19 cellular contexts compared by ENCODE assay signal in the genomic region with DNA sequence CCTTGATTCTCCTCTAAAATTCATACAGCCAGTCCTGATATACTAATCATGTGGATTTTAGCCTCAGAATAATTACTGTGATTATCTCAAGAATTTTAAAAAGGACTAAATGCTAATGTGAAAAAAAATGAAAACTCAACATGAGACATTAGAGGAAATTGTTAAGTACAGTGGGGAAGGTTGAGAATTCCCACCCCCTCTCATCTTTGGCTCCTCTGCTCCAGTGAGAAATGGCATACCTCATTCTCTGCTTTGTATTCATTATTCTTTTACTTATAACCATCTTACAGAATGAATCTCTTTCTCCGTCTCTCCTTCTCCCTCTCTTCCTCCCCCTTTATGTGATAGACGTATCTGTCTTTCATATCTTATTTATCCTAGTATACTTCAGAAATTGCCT.
DNase-seq lines count a peak whose midpoint lies in the region; ATAC-seq, FAIRE-seq and TF ChIP-seq lines count a peak whose summit lies in the region.
"Had no signal": no experiment of that assay in that cellular context is flagged by ENCODE, and none has a peak within 500 bp of the region (broad histone marks: within the 10 kb centered on the region; RNA-seq: fewer than 3 reads in every experiment).

No MANE protein-coding gene starts in this region.

- POLR2A ChIA-PET in IMR-90 (lab: Charles Lee; ENCODE audit: unreplicated experiment) = no interaction called here

- H3K9me1 ChIP-seq in IMR-90 (ENCODE audit: insufficient read depth, low read length) = no peaks in the 10 kb centered on the region; the same call in 1 of the 2 replicates

- H3K27me3 Mint-ChIP-seq in astrocyte (ENCODE audit: low read depth, unreplicated experiment) = no peaks in the 10 kb centered on the region
- H3K27me3 Mint-ChIP-seq in endothelial cell (ENCODE audit: unreplicated experiment) = peaks cover 1% of the 10 kb centered on the region
- H3K27me3 Mint-ChIP-seq in GM23338 (ENCODE audit: insufficient read depth, low read depth, poor library complexity) = no peaks in the 10 kb centered on the region

- no peak overlapping the region for H2BK20ac ChIP-seq in IMR-90 (ENCODE audit: low read depth, low read length)

- WGBS in IMR-90 (ENCODE audit: extremely low coverage in 2 of 2, insufficient read length in 1 of 2), 2 experiments = 67% methylated on average over 1 of the region's 2 CpGs; no CpG with 5 or more reads in 1 of the 2 experiments

- in situ Hi-C loops in IMR-90 (cut with MboI; ENCODE audit: low sequenced_read_pairs) = no loop called here

- H3K9me2 ChIP-seq in GM23338 (ENCODE audit: insufficient read depth) = peaks cover 4% of the 10 kb centered on the region; the same call in 1 of the 2 replicates

- no peaks in the 10 kb centered on the region for H3F3A ChIP-seq in GM23338 (replicated peaks; ENCODE audit: low read depth)

- H3K4me2 ChIP-seq in IMR-90 (ENCODE audit: low read depth, low read length) = peak overlapping the region; percentile 26; the same call in 1 of the 2 replicates
- peak overlapping the region; percentile 55 for H3K4me2 ChIP-seq in astrocyte (ENCODE audit: low read length)
- H3K4me2 ChIP-seq in skeletal muscle satellite cell (ENCODE audit: low read length) = peak overlapping the region; percentile 54
- H3K4me2 ChIP-seq in GM23338 = no peak overlapping the region
- H3K4me2 ChIP-seq: KMS-11 had no signal

- H3K4me1 ChIP-seq in ACC112 (ENCODE audit: control insufficient read depth, insufficient read depth, low read length, unreplicated experiment) = peaks cover 23% of the 10 kb centered on the region
- no peaks in the 10 kb centered on the region; the same call in 1 of the 2 replicates for H3K4me1 ChIP-seq in IMR-90 (ENCODE audit: control insufficient read depth, insufficient read depth, low read length)
- peaks cover 18% of the 10 kb centered on the region for H3K4me1 ChIP-seq in astrocyte (ENCODE audit: insufficient read depth, low read length)
- peaks cover 22% of the 10 kb centered on the region for H3K4me1 ChIP-seq in skeletal muscle satellite cell (ENCODE audit: control insufficient read depth, insufficient read depth, low read length)
- no peaks in the 10 kb centered on the region for H3K4me1 ChIP-seq in GM23338 (ENCODE audit: insufficient read depth)
- H3K4me1 ChIP-seq: BE2C had no signal

- TF ChIP-seq CTCF in IMR-90 (conservative IDR thresholded peaks at IDR 0.05; ENCODE audit: low read depth, low read length) (no peak), astrocyte (IDR thresholded peaks at IDR 0.05; ENCODE audit: insufficient read depth, low read depth, low read length) (no peak), endothelial cell (IDR thresholded peaks at IDR 0.05; ENCODE audit: unreplicated experiment) (no peak), GM23338 (conservative IDR thresholded peaks at IDR 0.05; ENCODE audit: low read depth in 2 of 2) (no peak)

- no peak for TF ChIP-seq POLR2A in IMR-90 (IDR thresholded peaks at IDR 0.05; ENCODE audit: low read depth, low read length)

- no peak overlapping the region for H2AK9ac ChIP-seq in IMR-90 (replicated peaks; ENCODE audit: low read depth, low read length, poor library complexity)

- H3K4me3 Mint-ChIP-seq in astrocyte (ENCODE audit: unreplicated experiment) = no peak overlapping the region
- no peak overlapping the region for H3K4me3 Mint-ChIP-seq in endothelial cell (ENCODE audit: unreplicated experiment)
- H3K4me3 Mint-ChIP-seq in GM23338 = no peak overlapping the region
- H3K4me3 Mint-ChIP-seq: H9 had no signal

- H3K9ac ChIP-seq in IMR-90 (ENCODE audit: low read depth, low read length) (no peak overlapping the region), astrocyte (ENCODE audit: low read length) (peak overlapping the region; percentile 56), skeletal muscle satellite cell (ENCODE audit: low read depth, low read length) (no peak overlapping the region)
- H3K9ac ChIP-seq: KMS-11 had no signal

- no peak overlapping the region for H3K56ac ChIP-seq in IMR-90 (ENCODE audit: extremely low read depth, insufficient read depth, low read length)

- H2AK5ac ChIP-seq in IMR-90 (ENCODE audit: low read depth, low read length) = no peak overlapping the region; the same call in 1 of the 2 replicates

- H3K9me3 ChIP-seq in IMR-90 (ENCODE audit: control insufficient read depth, insufficient read depth, low read length) = no peaks in the 10 kb centered on the region
- H3K9me3 ChIP-seq in astrocyte (ENCODE audit: insufficient read depth, low read depth, low read length) = no peaks in the 10 kb centered on the region
- no peaks in the 10 kb centered on the region for H3K9me3 ChIP-seq in skeletal muscle satellite cell (replicated peaks; ENCODE audit: low read length)
- H3K9me3 ChIP-seq: BE2C had no signal

- CTCF ChIA-PET in IMR-90 (lab: Yijun Ruan, JAX) = no interaction called here

- H3K18ac ChIP-seq in IMR-90 (ENCODE audit: low read depth, low read length) = no peak overlapping the region

- no peaks in the 10 kb centered on the region for H3K79me1 ChIP-seq in IMR-90 (ENCODE audit: low read depth in 1 of 2, low read length in 2 of 2)

- H2BK15ac ChIP-seq in IMR-90 (ENCODE audit: low read depth, low read length) = no peak overlapping the region

- H4K20me1 ChIP-seq in IMR-90 (ENCODE audit: insufficient read depth, low read length) = no peaks in the 10 kb centered on the region
- H4K20me1 ChIP-seq in astrocyte (ENCODE audit: insufficient read depth, low read length) = no peaks in the 10 kb centered on the region
- H4K20me1 ChIP-seq in GM23338 (replicated peaks; ENCODE audit: insufficient read depth) = no peaks in the 10 kb centered on the region

- H3K36me3 ChIP-seq in ACC112 (ENCODE audit: insufficient read depth, low read length) (no peaks in the 10 kb centered on the region), IMR-90 (ENCODE audit: control insufficient read depth, insufficient read depth, low read length) (no peaks in the 10 kb centered on the region), astrocyte (ENCODE audit: insufficient read depth, low read length) (no peaks in the 10 kb centered on the region), skeletal muscle satellite cell (ENCODE audit: insufficient read depth, low read length) (no peaks in the 10 kb centered on the region), GM23338 (ENCODE audit: insufficient read depth) (no peaks in the 10 kb centered on the region)
- H3K36me3 ChIP-seq: BE2C had no signal

- H3K36me3 Mint-ChIP-seq in astrocyte (ENCODE audit: low read depth, unreplicated experiment) (no peaks in the 10 kb centered on the region), endothelial cell (ENCODE audit: low read depth, unreplicated experiment) (no peaks in the 10 kb centered on the region), GM23338 (ENCODE audit: low read depth) (no peaks in the 10 kb centered on the region)

- no peak overlapping the region; a peak in 1 of 4 replicates for H4K8ac ChIP-seq in IMR-90 (ENCODE audit: low read depth in 2 of 2, low read length in 2 of 2)

- H3K4me3 ChIP-seq in ACC112 (ENCODE audit: low read depth, low read length) (peak overlapping the region; percentile 9; the same call in 1 of the 2 replicates), IMR-90 (ENCODE audit: insufficient read depth, low read depth, low read length) (no peak overlapping the region), astrocyte (ENCODE audit: insufficient read depth, low read depth, low read length) (no peak overlapping the region), skeletal muscle satellite cell (ENCODE audit: low read length) (no peak overlapping the region), GM23338 (no peak overlapping the region)
- H3K4me3 ChIP-seq: SK-N-MC had no signal

- H3K27ac Mint-ChIP-seq in astrocyte (ENCODE audit: unreplicated experiment) (no peak overlapping the region), endothelial cell (ENCODE audit: unreplicated experiment) (no peak overlapping the region), GM23338 (no peak overlapping the region)
- H3K27ac Mint-ChIP-seq: H9 had no signal

- H3K23ac ChIP-seq in IMR-90 (ENCODE audit: low read depth, low read length) = no peak overlapping the region

- H3K79me2 ChIP-seq in ACC112 (ENCODE audit: control insufficient read depth, insufficient read depth, low read length, unreplicated experiment) (no peaks in the 10 kb centered on the region), astrocyte (ENCODE audit: insufficient read depth, low read length) (no peaks in the 10 kb centered on the region), GM23338 (replicated peaks; ENCODE audit: insufficient read depth) (no peaks in the 10 kb centered on the region)

- H3K27ac ChIP-seq in ACC112 (ENCODE audit: low read depth, low read length) (peak overlapping the region; percentile 68), IMR-90 (ENCODE audit: insufficient read depth, low read length) (no peak overlapping the region), astrocyte (ENCODE audit: low read depth, low read length) (peak overlapping the region; percentile 84), GM23338 (ENCODE audit: low read depth) (no peak overlapping the region)
- H3K27ac ChIP-seq: KMS-11, SK-N-MC had no signal

- intact Hi-C loops in IMR-90 (cut with micrococcal nuclease) = no loop called here

- ATAC-seq in IMR-90 (ENCODE audit: low read depth) = no peak
- no peak for ATAC-seq in GM23338
- ATAC-seq: Right ventricle myocardium inferior had no signal

- dilution Hi-C loops in IMR-90 (cut with HindIII; ENCODE audit: low sequenced_read_pairs, unreplicated experiment) = no loop called here

- peak overlapping the region; percentile 8; the same call in 1 of the 2 replicates for H2BK120ac ChIP-seq in IMR-90 (ENCODE audit: low read depth, low read length)

- H4K91ac ChIP-seq in IMR-90 (ENCODE audit: insufficient read depth, low read depth, low read length) = no peak overlapping the region

- H3K14ac ChIP-seq in IMR-90 (replicated peaks; ENCODE audit: low read depth, low read length) = no peak overlapping the region

- H3K27me3 ChIP-seq in ACC112 (ENCODE audit: insufficient read depth, low read length) (no peaks in the 10 kb centered on the region), IMR-90 (ENCODE audit: control insufficient read depth, insufficient read depth, low read length) (no peaks in the 10 kb centered on the region), astrocyte (ENCODE audit: insufficient read depth, low read length) (no peaks in the 10 kb centered on the region), skeletal muscle satellite cell (ENCODE audit: control insufficient read depth, insufficient read depth, low read length) (no peaks in the 10 kb centered on the region), GM23338 (ENCODE audit: insufficient read depth) (no peaks in the 10 kb centered on the region)
- H3K27me3 ChIP-seq: BE2C had no signal

- no peak overlapping the region for H4K5ac ChIP-seq in IMR-90 (ENCODE audit: low read depth, low read length)

- H2AFZ ChIP-seq in ACC112 (ENCODE audit: low read length, unreplicated experiment) = peak overlapping the region; percentile 24
- no peak overlapping the region for H2AFZ ChIP-seq in IMR-90 (replicated peaks; ENCODE audit: low read length, poor library complexity)
- no peak overlapping the region for H2AFZ ChIP-seq in astrocyte (ENCODE audit: low read depth, low read length)
- no peak overlapping the region for H2AFZ ChIP-seq in GM23338

- no TSS peak for BruUV-seq in IMR-90 (replicated peaks; lab: Mats Ljungman, UMichigan)

- no peak for TF ChIP-seq RAD21 in IMR-90 (IDR thresholded peaks at IDR 0.05; ENCODE audit: low read length)

- H3K4ac ChIP-seq in IMR-90 (ENCODE audit: low read depth, low read length) = no peak overlapping the region

- DNase-seq in IMR-90 = no peak
- DNase-seq in astrocyte (ENCODE audit: low read depth) = no peak
- no peak for DNase-seq in endothelial cell (ENCODE audit: low spot score)
- no peak for DNase-seq in GM23338 (ENCODE audit: low spot score)
- DNase-seq in activated CD8-positive, alpha-beta memory T cell treated with anti-CD3 and anti-CD28 coated beads, Interleukin-2, amount 50 U/mL, for 48 hours = no peak
- DNase-seq: BE2C, GF-D8, H9, NCI-H1092 treated with DMSO at 0.1 percent for 48 hours, NCI-H2029 treated with DMSO at 0.1 percent for 48 hours, NCI-H524 treated with DMSO at 0.1 percent for 48 hours, T-helper 1 cell had no signal

- FAIRE-seq in astrocyte (lab: Jason Lieb, UNC) = no peak
- FAIRE-seq: A204.1, D721Med had no signal

- H3K9me3 Mint-ChIP-seq in astrocyte (ENCODE audit: unreplicated experiment) (no peaks in the 10 kb centered on the region), endothelial cell (ENCODE audit: unreplicated experiment) (no peaks in the 10 kb centered on the region), GM23338 (no peaks in the 10 kb centered on the region)
- H3K9me3 Mint-ChIP-seq: H9 had no signal

- peak overlapping the region; percentile 8 for H2BK5ac ChIP-seq in IMR-90 (ENCODE audit: low read depth, low read length, poor library complexity, severe bottlenecking)

- H3K4me1 Mint-ChIP-seq in astrocyte (ENCODE audit: low read depth, unreplicated experiment) (peaks cover 10% of the 10 kb centered on the region), endothelial cell (ENCODE audit: unreplicated experiment) (no peaks in the 10 kb centered on the region), GM23338 (peaks cover 2% of the 10 kb centered on the region)
- H3K4me1 Mint-ChIP-seq: H9 had no signal

Comparison
In these comparisons a context has a peak if more than half of its experiments do, and no peak if none do; other contexts are left out.
1. H3K27ac ChIP-seq: peak in ACC112 (single experiment) and astrocyte (single experiment); none in IMR-90 (single experiment) and GM23338 (single experiment).